In genomic region chr6:33128318-33128717, GRCh38 we compare ENCODE assay signal across 1 cellular context.
TF ChIP-seq lines count a peak whose summit lies in the region.

No MANE protein-coding gene starts in this region.

TF ChIP-seq in GM12878, 131 proteins besides CTCF, POLR2A, EP300 and RAD21 (continued from another document):
- TF ChIP-seq CUX1 (IDR thresholded peaks at IDR 0.05; ENCODE audit: insufficient replicate concordance, low read depth, low read length) (no peak), PAX5 (IDR thresholded peaks at IDR 0.05; ENCODE audit: borderline replicate concordance, low read depth, low read length) (no peak), ZNF384 (IDR thresholded peaks at IDR 0.05; ENCODE audit: borderline replicate concordance, low read depth, low read length) (no peak), CBFB (IDR thresholded peaks at IDR 0.05; ENCODE audit: low read depth) (no peak), JUNB (IDR thresholded peaks at IDR 0.05) (peak; percentile 33; the same call in 1 of the 2 replicates), ATF7 (IDR thresholded peaks at IDR 0.05; ENCODE audit: low read depth) (peak; percentile 28; the same call in 1 of the 2 replicates), ZBTB4 (CRISPR knock-in tag; IDR thresholded peaks at IDR 0.05) (no peak)
